In the genomic region with DNA sequence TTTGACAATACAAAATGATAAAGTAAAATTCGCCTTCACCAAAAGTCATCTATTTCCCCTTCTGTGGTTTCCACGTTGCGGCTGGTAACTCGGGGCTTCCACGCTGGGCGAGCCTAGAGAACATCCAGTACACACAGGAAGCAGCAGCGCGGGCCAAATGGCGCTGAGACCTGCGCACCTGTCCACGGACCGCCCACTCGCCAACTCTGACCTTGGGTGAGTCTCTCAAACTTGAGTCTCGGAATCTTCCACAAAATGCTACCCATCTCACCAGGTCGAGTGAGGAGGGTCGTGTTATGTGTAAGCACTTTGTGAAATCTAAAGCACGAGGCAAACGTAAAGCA, we compare ENCODE assay signal across 8 cellular contexts. TPM values are rescaled to one million over a fixed set of nuclear protein-coding genes. Genes with fewer than 3 reads are reported as not detected.
A peak's percentile ranks its signal among the peaks of the same experiment; 100 is the strongest.
DNase-seq lines count a peak whose midpoint lies in the region; ATAC-seq, FAIRE-seq and TF ChIP-seq lines count a peak whose summit lies in the region.

No MANE protein-coding gene starts in this region.

- H3K4me1 ChIP-seq in Peyer's patch = peaks cover 0 to 7% (median 0%) of the 10 kb centered on the region in 4 donors
- H3K4me1 ChIP-seq in right cardiac atrium (ENCODE audit: control insufficient read depth, insufficient read depth, low read length) = no peaks in the 10 kb centered on the region

- 2% methylated on average over 18 of the region's 18 CpGs for WGBS in right cardiac atrium

- H3K9me3 ChIP-seq in Peyer's patch (no peaks in the 10 kb centered on the region), right cardiac atrium (ENCODE audit: control insufficient read depth, low read length) (no peaks in the 10 kb centered on the region)

- H3K27me3 ChIP-seq in Peyer's patch (no peaks in the 10 kb centered on the region), right cardiac atrium (ENCODE audit: control insufficient read depth, insufficient read depth) (no peaks in the 10 kb centered on the region)

- H3K27ac ChIP-seq in C4-2B (peak overlapping the region; percentile 84), Peyer's patch (peak overlapping the region; percentile 85 to 91 (median 86)), right cardiac atrium (ENCODE audit: low read length) (no peak overlapping the region)

- H3K4me3 ChIP-seq in Peyer's patch (peak overlapping the region; percentile 64 to 82 (median 74)), right cardiac atrium (ENCODE audit: low read length) (peak overlapping the region; percentile 53)

- no peak for TF ChIP-seq POLR2A in Peyer's patch (IDR thresholded peaks at IDR 0.05)

- intact Hi-C loops in right cardiac atrium (cut with DNase I) = loop anchor here in 3 of 4 donors (5.0 kb wide), 3 partner anchors 207 to 322 kb away; no protein-coding TSS in a partner anchor

- TF ChIP-seq CTCF in C4-2B (conservative IDR thresholded peaks at IDR 0.05) (no peak), Peyer's patch (IDR thresholded peaks at IDR 0.05) (no peak)

- FAIRE-seq in GM19239 (lab: Jason Lieb, UNC) = no peak

- ATAC-seq in GM19395 (IDR thresholded peaks at IDR 0.05; ENCODE audit: unreplicated experiment) (peak; percentile 42), HG03460 (IDR thresholded peaks at IDR 0.05; ENCODE audit: unreplicated experiment) (peak; percentile 39), right cardiac atrium (peak in 1 of 2 donors; percentile 2)

- no peaks in the 10 kb centered on the region for H3K36me3 ChIP-seq in Peyer's patch

- DNase-seq in Peyer's patch = peak; percentile 83 to 92 (median 88)
- DNase-seq in activated gamma-delta T cell treated with anti-CD3 and anti-CD28 coated beads, Interleukin-2, amount 50 U/mL, for 16 hours (ENCODE audit: low read depth) = peak; percentile 55
- peak; percentile 37 to 71 (median 67) for DNase-seq in right cardiac atrium
- peak; percentile 58 to 59 for DNase-seq in stimulated activated CD4-positive, alpha-beta T cell treated with anti-CD3 and anti-CD28 coated beads, Interleukin-15, amount 100 ng/mL, for 48 hours (ENCODE audit: low read depth in 2 of 2)
- no peak for DNase-seq in GM19239 (ENCODE audit: insufficient read length, low spot score)

RNA-seq across cellular contexts. Expression of a gene that starts 0.8 kb away (rescaled TPM):
- total RNA-seq in Peyer's patch (10 to 100 TPM; 12.1 to 59.4 (median 28.5) TPM), right cardiac atrium (10 to 100 TPM in 1 of 4 donors, 1 to 10 TPM in 3; 8.7 to 10.6 (median 9.2) TPM)
- 2.1 TPM for polyA plus RNA-seq in right cardiac atrium

RNA-seq across cellular contexts. Expression of a gene that starts 57.7 kb away (rescaled TPM):
- total RNA-seq in Peyer's patch (10 to 100 TPM in 1 of 4 donors, 1 to 10 TPM in 2, under 1 TPM in 1; 0.85 to 12.4 (median 3.5) TPM), right cardiac atrium (1 to 10 TPM in 3 of 4 donors, under 1 TPM in 1; 0.80 to 3.1 (median 1.4) TPM)
- 0.48 TPM for polyA plus RNA-seq in right cardiac atrium
